In the genomic region with DNA sequence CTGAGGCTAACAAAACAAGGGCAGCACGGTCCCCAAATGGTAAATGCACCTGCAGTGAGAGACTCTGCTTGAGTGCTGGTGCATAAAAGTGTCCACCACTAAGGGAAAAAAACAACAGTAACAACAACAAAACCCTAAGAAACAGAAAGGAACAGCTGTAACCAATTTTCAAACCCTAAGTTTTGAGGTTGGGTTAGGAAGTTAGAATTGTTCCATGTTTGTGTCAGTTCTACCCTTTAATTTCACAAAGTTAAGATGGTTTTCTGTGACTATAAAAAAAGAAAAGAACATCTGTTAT, we compare ENCODE assay signal across 13 cellular contexts.
DNase-seq lines count a peak whose midpoint lies in the region; ATAC-seq and TF ChIP-seq lines count a peak whose summit lies in the region.
"Had no signal": no experiment of that assay in that cellular context is flagged by ENCODE, and none has a peak within 500 bp of the region (broad histone marks: within the 10 kb centered on the region; RNA-seq: fewer than 3 reads in every experiment).

No MANE protein-coding gene starts in this region.

- 56 to 79% methylated on average over 1 of the region's 1 CpG for WGBS in upper lobe of left lung, 2 donors

- H4K20me1 ChIP-seq in DOHH2 (ENCODE audit: control insufficient read depth, insufficient read depth, low read depth, low read length): no peaks in the 10 kb centered on the region
- H4K20me1 ChIP-seq in SU-DHL-6 (ENCODE audit: low read depth, low read length): no peaks in the 10 kb centered on the region

- no peaks in the 10 kb centered on the region for H3K79me2 ChIP-seq in DOHH2 (ENCODE audit: control insufficient read depth, low read length)
- H3K79me2 ChIP-seq in SU-DHL-6 (ENCODE audit: insufficient read depth, low read length): no peaks in the 10 kb centered on the region

- no peak overlapping the region for H3K4me3 Mint-ChIP-seq in activated CD4-positive, alpha-beta memory T cell treated with anti-CD3 and anti-CD28 coated beads, Interleukin-2, amount 10 ng/mL, durations not matched to agents 7 days and 5 days
- H3K4me3 Mint-ChIP-seq in osteocyte (ENCODE audit: unreplicated experiment): no peak overlapping the region
- H3K4me3 Mint-ChIP-seq: activated naive CD8-positive, alpha-beta T cell treated with anti-CD3 and anti-CD28 coated beads, Interleukin-2, amount 50 U/mL, for 24 hours had no signal

- H3K4me1 Mint-ChIP-seq in activated CD4-positive, alpha-beta memory T cell treated with anti-CD3 and anti-CD28 coated beads, Interleukin-2, amount 10 ng/mL, durations not matched to agents 7 days and 5 days: no peaks in the 10 kb centered on the region
- peaks cover 22% of the 10 kb centered on the region for H3K4me1 Mint-ChIP-seq in osteocyte (ENCODE audit: unreplicated experiment)

- H3K9me2 ChIP-seq in DOHH2 (replicated peaks; ENCODE audit: control insufficient read depth, low read length) (no peaks in the 10 kb centered on the region), SU-DHL-6 (replicated peaks; ENCODE audit: insufficient read depth, low read length) (no peaks in the 10 kb centered on the region)

- no peaks in the 10 kb centered on the region for H3K9me3 Mint-ChIP-seq in activated CD4-positive, alpha-beta memory T cell treated with anti-CD3 and anti-CD28 coated beads, Interleukin-2, amount 10 ng/mL, durations not matched to agents 7 days and 5 days
- H3K9me3 Mint-ChIP-seq in osteocyte (ENCODE audit: unreplicated experiment): peaks cover 8% of the 10 kb centered on the region

- CTCF ChIA-PET in activated CD4-positive, alpha-beta memory T cell treated with anti-CD3 and anti-CD28 coated beads, Interleukin-2, amount 10 ng/mL, durations not matched to agents 7 days and 5 days (lab: Charles Lee): no interaction called here

- H3K9ac ChIP-seq in SU-DHL-6 (ENCODE audit: low read length): peak overlapping the region; percentile 56

- H3K4me1 ChIP-seq in DOHH2 (ENCODE audit: control insufficient read depth, low read length): peaks cover 46% of the 10 kb centered on the region
- peaks cover 0 to 11% (median 5%) of the 10 kb centered on the region in 4 donors for H3K4me1 ChIP-seq in upper lobe of left lung

- H3K4me3 ChIP-seq in DOHH2 (ENCODE audit: low read length): peak overlapping the region; percentile 65
- H3K4me3 ChIP-seq in SU-DHL-6 (ENCODE audit: insufficient read depth, low read length, poor library complexity, severe bottlenecking): no peak overlapping the region
- H3K4me3 ChIP-seq in upper lobe of left lung: no peak overlapping the region

- no peaks in the 10 kb centered on the region for H3K27me3 ChIP-seq in DOHH2 (ENCODE audit: control insufficient read depth, low read length)
- H3K27me3 ChIP-seq in SU-DHL-6 (ENCODE audit: low read length): no peaks in the 10 kb centered on the region
- H3K27me3 ChIP-seq in upper lobe of left lung: no peaks in the 10 kb centered on the region

- H3K4me2 ChIP-seq in DOHH2 (ENCODE audit: low read length) (peak overlapping the region; percentile 83), SU-DHL-6 (ENCODE audit: low read depth, low read length, poor library complexity, severe bottlenecking) (peak overlapping the region; percentile 98)

- no peak overlapping the region for H2AFZ ChIP-seq in SU-DHL-6 (ENCODE audit: low read depth, low read length, severe bottlenecking)

- POLR2A ChIA-PET in activated CD4-positive, alpha-beta memory T cell treated with anti-CD3 and anti-CD28 coated beads, Interleukin-2, amount 10 ng/mL, durations not matched to agents 7 days and 5 days (lab: Charles Lee): no interaction called here

- peaks cover 34% of the 10 kb centered on the region for H3K36me3 ChIP-seq in DOHH2 (ENCODE audit: control insufficient read depth, low read length)
- no peaks in the 10 kb centered on the region for H3K36me3 ChIP-seq in SU-DHL-6 (ENCODE audit: low read length)
- H3K36me3 ChIP-seq in upper lobe of left lung: no peaks in the 10 kb centered on the region

- TF ChIP-seq POLR2A in upper lobe of left lung (IDR thresholded peaks at IDR 0.05): no peak

- H3K27me3 Mint-ChIP-seq in activated CD4-positive, alpha-beta memory T cell treated with anti-CD3 and anti-CD28 coated beads, Interleukin-2, amount 10 ng/mL, durations not matched to agents 7 days and 5 days: no peaks in the 10 kb centered on the region
- no peaks in the 10 kb centered on the region for H3K27me3 Mint-ChIP-seq in osteocyte (ENCODE audit: unreplicated experiment)

- H3F3A ChIP-seq in DOHH2 (ENCODE audit: control insufficient read depth, insufficient read depth) (peaks cover 31% of the 10 kb centered on the region), SU-DHL-6 (ENCODE audit: insufficient read depth) (peaks cover 36% of the 10 kb centered on the region)

- no peaks in the 10 kb centered on the region for H3K36me3 Mint-ChIP-seq in activated CD4-positive, alpha-beta memory T cell treated with anti-CD3 and anti-CD28 coated beads, Interleukin-2, amount 10 ng/mL, durations not matched to agents 7 days and 5 days (ENCODE audit: low read depth)
- H3K36me3 Mint-ChIP-seq in osteocyte (ENCODE audit: unreplicated experiment): no peaks in the 10 kb centered on the region

- TF ChIP-seq CTCF in DOHH2 (IDR thresholded peaks at IDR 0.05; ENCODE audit: low read depth, low read length, poor library complexity, severe bottlenecking): no peak
- no peak for TF ChIP-seq CTCF in GM20000 (IDR thresholded peaks at IDR 0.05; ENCODE audit: extremely low read depth, missing control alignments)
- TF ChIP-seq CTCF in SU-DHL-6 (IDR thresholded peaks at IDR 0.05; ENCODE audit: insufficient read depth, low read length, poor library complexity, severe bottlenecking): no peak
- TF ChIP-seq CTCF in upper lobe of left lung (IDR thresholded peaks at IDR 0.05): no peak
- TF ChIP-seq CTCF in osteocyte (IDR thresholded peaks at IDR 0.05): no peak

- peak; percentile 86 for ATAC-seq in HG03064 (IDR thresholded peaks at IDR 0.05; ENCODE audit: low read depth, unreplicated experiment)
- no peak for ATAC-seq in upper lobe of left lung (ENCODE audit: low FRiP score in 2 of 2)
- ATAC-seq: activated naive CD8-positive, alpha-beta T cell treated with anti-CD3 and anti-CD28 coated beads, Interleukin-2, amount 50 U/mL, for 24 hours had no signal

- peak; percentile 21 for DNase-seq in GM20000 (ENCODE audit: low spot score)
- no peak for DNase-seq in activated CD4-positive, alpha-beta memory T cell treated with anti-CD3 and anti-CD28 coated beads, Interleukin-2, amount 10 ng/mL, durations not matched to agents 7 days and 5 days
- DNase-seq in upper lobe of left lung: no peak
- no peak for DNase-seq in stimulated activated CD4-positive, alpha-beta T cell treated with anti-CD3 and anti-CD28 coated beads, Interleukin-4, amount 100 ng/mL, for 24 hours
- no peak for DNase-seq in osteocyte (ENCODE audit: extremely low spot score, unreplicated experiment)
- DNase-seq: activated CD4-positive, CD25-positive, alpha-beta regulatory T cell treated with anti-CD3 and anti-CD28 coated beads, Interleukin-2, amount 50 U/mL, for 72 hours; activated naive CD8-positive, alpha-beta T cell treated with anti-CD3 and anti-CD28 coated beads, Interleukin-2, amount 50 U/mL, for 24 hours; AML-193; Kasumi-1 had no signal

- H3K27ac ChIP-seq in DOHH2 (ENCODE audit: low read depth, low read length) (peak overlapping the region; percentile 96), SU-DHL-6 (ENCODE audit: low read depth, low read length) (peak overlapping the region; percentile 100), upper lobe of left lung (no peak overlapping the region)
- H3K27ac ChIP-seq: RWPE1 had no signal

- H3K27ac Mint-ChIP-seq in activated CD4-positive, alpha-beta memory T cell treated with anti-CD3 and anti-CD28 coated beads, Interleukin-2, amount 10 ng/mL, durations not matched to agents 7 days and 5 days: no peak overlapping the region
- no peak overlapping the region for H3K27ac Mint-ChIP-seq in osteocyte (ENCODE audit: unreplicated experiment)
- H3K27ac Mint-ChIP-seq: activated naive CD8-positive, alpha-beta T cell treated with anti-CD3 and anti-CD28 coated beads, Interleukin-2, amount 50 U/mL, for 24 hours had no signal

- TF ChIP-seq EP300 in upper lobe of left lung (IDR thresholded peaks at IDR 0.05): no peak

- peaks cover 9% of the 10 kb centered on the region; the same call in 1 of the 2 replicates for H3K9me3 ChIP-seq in DOHH2 (ENCODE audit: control insufficient read depth, insufficient read depth, low read length)
- H3K9me3 ChIP-seq in SU-DHL-6 (ENCODE audit: insufficient read depth, low read length): no peaks in the 10 kb centered on the region
- no peaks in the 10 kb centered on the region for H3K9me3 ChIP-seq in upper lobe of left lung

Comparison
In these comparisons a context has a peak if more than half of its experiments do, and no peak if none do; other contexts are left out.
1. H3K27ac ChIP-seq: peak in DOHH2 (single experiment) and SU-DHL-6 (single experiment); none in upper lobe of left lung (0 of 4).